10 cellular contexts compared by ENCODE assay signal in the genomic region with DNA sequence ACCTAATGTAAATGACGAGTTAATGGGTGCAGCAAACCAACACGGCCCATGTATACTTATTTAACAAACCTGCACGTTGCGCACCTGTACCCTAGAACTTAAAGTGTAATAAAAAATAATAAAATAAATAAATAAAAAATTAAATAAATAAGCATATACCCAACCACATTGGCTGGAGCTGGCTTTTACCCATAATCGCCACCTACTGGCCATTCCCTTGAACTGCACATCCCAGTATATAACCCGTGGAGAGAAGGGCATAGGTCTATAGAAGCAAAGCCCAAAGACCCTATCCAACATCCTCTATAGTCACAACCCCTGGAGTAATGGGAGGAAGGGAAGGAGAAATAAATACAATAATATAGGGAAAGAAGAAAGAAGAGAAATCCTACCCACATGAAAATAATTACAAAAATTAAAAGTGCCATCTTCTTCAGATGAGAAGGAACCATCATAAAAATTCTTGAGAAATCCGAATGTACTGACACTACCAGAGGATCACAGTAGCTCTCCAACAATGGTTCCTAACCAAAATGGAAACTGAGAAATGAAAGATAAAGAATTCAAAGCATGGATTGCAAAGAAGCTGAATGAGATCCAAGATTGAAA.
A peak's percentile ranks its signal among the peaks of the same experiment; 100 is the strongest.
DNase-seq lines count a peak whose midpoint lies in the region; ATAC-seq and TF ChIP-seq lines count a peak whose summit lies in the region.
"Had no signal": no experiment of that assay in that cellular context is flagged by ENCODE, and none has a peak within 500 bp of the region (broad histone marks: within the 10 kb centered on the region; RNA-seq: fewer than 3 reads in every experiment).

No MANE protein-coding gene starts in this region.

- H3K4me1 Mint-ChIP-seq in nephron progenitor cell, result no peaks in the 10 kb centered on the region
- H3K4me1 Mint-ChIP-seq: activated naive CD4-positive, alpha-beta T cell treated with anti-CD3 and anti-CD28 coated beads, Interleukin-2, amount 50 U/mL, for 24 hours had no signal

- H3K9ac ChIP-seq in PC-3 (ENCODE audit: low read length), result no peak overlapping the region
- H3K9ac ChIP-seq: BLaER1 had no signal

- no peaks in the 10 kb centered on the region for H3K79me2 ChIP-seq in PC-3 (ENCODE audit: low read length)

- no peaks in the 10 kb centered on the region for H3K9me3 ChIP-seq in PC-3 (ENCODE audit: low read length)
- H3K9me3 ChIP-seq: BLaER1 had no signal

- no peak overlapping the region for H3K27ac ChIP-seq in PC-3 (ENCODE audit: low read length)
- H3K27ac ChIP-seq: BLaER1 had no signal

- H3K4me3 Mint-ChIP-seq in nephron progenitor cell, result no peak overlapping the region
- H3K4me3 Mint-ChIP-seq: activated naive CD4-positive, alpha-beta T cell treated with anti-CD3 and anti-CD28 coated beads, Interleukin-2, amount 50 U/mL, for 24 hours had no signal

- POLR2A ChIA-PET in PC-3 (lab: Charles Lee; ENCODE audit: unreplicated experiment), result no interaction called here

- H3K27me3 Mint-ChIP-seq in nephron progenitor cell (ENCODE audit: low read depth, poor library complexity), result no peaks in the 10 kb centered on the region
- H3K27me3 Mint-ChIP-seq: activated naive CD4-positive, alpha-beta T cell treated with anti-CD3 and anti-CD28 coated beads, Interleukin-2, amount 50 U/mL, for 24 hours had no signal

- TF ChIP-seq CTCF in PC-3 (conservative IDR thresholded peaks at IDR 0.05; ENCODE audit: low read depth, low read length) (peak; percentile 65), nephron progenitor cell (IDR thresholded peaks at IDR 0.05) (peak; percentile 51)

- H4K20me1 ChIP-seq in PC-3 (ENCODE audit: low read length), result no peaks in the 10 kb centered on the region
- H4K20me1 ChIP-seq: BLaER1 had no signal

- CTCF ChIA-PET in PC-3 (lab: Charles Lee), result no interaction called here

- no peaks in the 10 kb centered on the region; the same call in 1 of the 2 replicates for H3K36me3 ChIP-seq in PC-3 (ENCODE audit: low read depth, low read length)
- H3K36me3 ChIP-seq: BLaER1 had no signal

- no peak overlapping the region for H3K4me2 ChIP-seq in PC-3 (ENCODE audit: low read length)
- H3K4me2 ChIP-seq: BLaER1 had no signal

- peaks cover 57% of the 10 kb centered on the region for H3K36me3 Mint-ChIP-seq in nephron progenitor cell (ENCODE audit: low read depth)
- H3K36me3 Mint-ChIP-seq: activated naive CD4-positive, alpha-beta T cell treated with anti-CD3 and anti-CD28 coated beads, Interleukin-2, amount 50 U/mL, for 24 hours had no signal

- intact Hi-C loops in PC-3 (cut with micrococcal nuclease), result loop anchor here (10.0 kb wide), 1 partner anchor 277 kb away; no protein-coding TSS in a partner anchor

- no TSS peak for BruUV-seq in PC-3 (replicated peaks; lab: Mats Ljungman, UMichigan)

- H3K4me3 ChIP-seq in PC-3 (ENCODE audit: low read length), result no peak overlapping the region
- H3K4me3 ChIP-seq: BLaER1 had no signal

- no peaks in the 10 kb centered on the region for H3K4me1 ChIP-seq in PC-3 (ENCODE audit: insufficient read depth, low read length)
- H3K4me1 ChIP-seq: BLaER1 had no signal

- H3K27me3 ChIP-seq in PC-3 (ENCODE audit: low read length), result no peaks in the 10 kb centered on the region
- H3K27me3 ChIP-seq: BLaER1 had no signal

- no peaks in the 10 kb centered on the region for H3F3A ChIP-seq in PC-3 (ENCODE audit: low read length, unreplicated experiment)

- no peaks in the 10 kb centered on the region for H3K9me2 ChIP-seq in PC-3 (replicated peaks; ENCODE audit: low read length)

- no peak overlapping the region for H2AFZ ChIP-seq in PC-3 (ENCODE audit: low read length)

- DNase-seq in NCI-H1417 (lab: John Stamatoyannopoulos, UW) (peak; percentile 17 to 39 (median 33)), NCI-H1417 treated with DMSO at 0.1 percent for 48 hours (lab: John Stamatoyannopoulos, UW) (no peak), PC-3 (peak; percentile 70), dedifferentiated amniotic fluid mesenchymal stem cell (ENCODE audit: extremely low spot score) (peak; percentile 20), nephron progenitor cell (peak; percentile 13)
- no peak for DNase-seq in central memory CD4-positive, alpha-beta T cell

- peaks cover 60% of the 10 kb centered on the region for H3K9me3 Mint-ChIP-seq in nephron progenitor cell
- H3K9me3 Mint-ChIP-seq: activated naive CD4-positive, alpha-beta T cell treated with anti-CD3 and anti-CD28 coated beads, Interleukin-2, amount 50 U/mL, for 24 hours had no signal

- H3K27ac Mint-ChIP-seq in nephron progenitor cell, result no peak overlapping the region
- H3K27ac Mint-ChIP-seq: activated naive CD4-positive, alpha-beta T cell treated with anti-CD3 and anti-CD28 coated beads, Interleukin-2, amount 50 U/mL, for 24 hours had no signal

- ATAC-seq in GM18909 (IDR thresholded peaks at IDR 0.05; ENCODE audit: poor library complexity, unreplicated experiment) (peak; percentile 93), HG03108 (IDR thresholded peaks at IDR 0.05; ENCODE audit: unreplicated experiment) (peak; percentile 69), PC-3 (peak; percentile 40; the same call in 1 of the 2 replicates)

Comparison
In these comparisons a context has a peak if more than half of its experiments do, and no peak if none do; other contexts are left out.
1. DNase-seq: peak in NCI-H1417 (3 of 3), PC-3 (single experiment), dedifferentiated amniotic fluid mesenchymal stem cell (single experiment) and nephron progenitor cell (single experiment); none in NCI-H1417 treated with DMSO at 0.1 percent for 48 hours (single experiment) and central memory CD4-positive, alpha-beta T cell (single experiment).
2. ATAC-seq: peak in every context shown above with its lines; median percentile 93 in GM18909; 69 in HG03108; 40 in PC-3.